Comparison of ENCODE assay signal across 1 cellular context in the genomic region with DNA sequence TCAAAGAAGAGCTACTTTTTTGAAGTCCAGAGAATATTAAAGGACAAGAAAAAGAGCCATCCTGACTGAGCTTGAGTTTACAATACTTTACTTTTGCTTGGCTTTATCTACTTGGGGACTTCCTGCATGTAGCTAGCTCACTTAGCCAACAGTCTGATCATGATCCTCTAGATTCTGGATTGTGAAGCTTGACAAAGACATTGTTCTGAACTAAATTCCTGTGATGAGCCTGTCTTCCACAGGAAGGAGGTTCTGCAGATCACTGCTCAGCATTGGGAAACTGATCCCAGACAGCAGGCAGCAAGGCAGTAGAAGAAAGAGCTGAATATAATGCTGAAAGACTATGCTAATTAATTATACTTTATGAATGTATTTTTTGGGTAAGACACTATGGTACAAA.
TF ChIP-seq lines count a peak whose summit lies in the region.

No MANE protein-coding gene starts in this region.

TF ChIP-seq in IMR-90, 13 proteins besides CTCF, POLR2A, EP300 and RAD21:
- TF ChIP-seq RFX5 (IDR thresholded peaks at IDR 0.05; ENCODE audit: low read depth, low read length) (no peak), MAZ (IDR thresholded peaks at IDR 0.05; ENCODE audit: borderline replicate concordance, low read depth, low read length) (no peak), NFE2L2 (IDR thresholded peaks at IDR 0.05; ENCODE audit: low read depth, low read length) (no peak), BHLHE40 (IDR thresholded peaks at IDR 0.05; ENCODE audit: low read depth, low read length) (no peak), CEBPB (IDR thresholded peaks at IDR 0.05; ENCODE audit: low read depth, low read length) (no peak), FOS (IDR thresholded peaks at IDR 0.05; ENCODE audit: low read depth, low read length) (no peak), SMC3 (IDR thresholded peaks at IDR 0.05; ENCODE audit: low read depth, low read length) (no peak), MXI1 (IDR thresholded peaks at IDR 0.05; ENCODE audit: borderline replicate concordance, low read depth, low read length) (no peak), RCOR1 (IDR thresholded peaks at IDR 0.05; ENCODE audit: insufficient replicate concordance, low read length) (no peak), CHD1 (IDR thresholded peaks at IDR 0.05; ENCODE audit: low read depth, low read length) (no peak)
- TF ChIP-seq, protein P1, sequence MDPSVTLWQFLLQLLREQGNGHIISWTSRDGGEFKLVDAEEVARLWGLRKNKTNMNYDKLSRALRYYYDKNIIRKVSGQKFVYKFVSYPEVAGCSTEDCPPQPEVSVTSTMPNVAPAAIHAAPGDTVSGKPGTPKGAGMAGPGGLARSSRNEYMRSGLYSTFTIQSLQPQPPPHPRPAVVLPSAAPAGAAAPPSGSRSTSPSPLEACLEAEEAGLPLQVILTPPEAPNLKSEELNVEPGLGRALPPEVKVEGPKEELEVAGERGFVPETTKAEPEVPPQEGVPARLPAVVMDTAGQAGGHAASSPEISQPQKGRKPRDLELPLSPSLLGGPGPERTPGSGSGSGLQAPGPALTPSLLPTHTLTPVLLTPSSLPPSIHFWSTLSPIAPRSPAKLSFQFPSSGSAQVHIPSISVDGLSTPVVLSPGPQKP (IDR thresholded peaks at IDR 0.05; ENCODE audit: borderline replicate concordance, low read depth, low read length): no peak
